ENCODE assay signal across 27 cellular contexts in genomic region chr11:12464303-12464702, GRCh38.
"Had no signal": no experiment of that assay in that cellular context is flagged by ENCODE, and none has a peak within 500 bp of the region (broad histone marks: within the 10 kb centered on the region; RNA-seq: fewer than 3 reads in every experiment).

No MANE protein-coding gene starts in this region.

- H3K9me3 ChIP-seq: suprapubic skin, testis, thoracic aorta, thyroid gland, transverse colon, upper lobe of right lung, uterus had no signal

- ATAC-seq: stimulated activated effector memory CD8-positive, alpha-beta T cell treated with anti-CD3 and anti-CD28 coated beads, Interleukin-12 subunit alpha, Interleukin-12 subunit beta, amount 100 ng/mL, for 72 hours; stimulated activated memory B cell treated with anti-CD40 and anti-IgM and Interleukin-4, amounts not matched to agents 10 μg/mL and 1 μg/mL and 100 μg/mL, for 72 hours; stimulated activated naive B cell treated with anti-CD40 and anti-IgM and Interleukin-4, amounts not matched to agents 10 μg/mL and 1 μg/mL and 100 μg/mL, for 72 hours; stimulated activated naive CD8-positive, alpha-beta T cell treated with anti-CD3 and anti-CD28 coated beads, Interleukin-15, amount 100 ng/mL, for 72 hours; stimulated activated naive CD8-positive, alpha-beta T cell treated with anti-CD3 and anti-CD28 coated beads, Interleukin-15, Interleukin-2, amounts not matched to agents 100 U/mL and 50 U/mL, for 24 hours; upper lobe of right lung had no signal

- FAIRE-seq: urothelium cell line had no signal

- H3K27ac ChIP-seq: stomach, suprapubic skin, testis, thoracic aorta, thyroid gland, tibial artery, tibial nerve, transverse colon, upper lobe of left lung, upper lobe of right lung, uterus, vagina had no signal

- H3K27me3 ChIP-seq: stomach, suprapubic skin, testis, thyroid gland, tibial artery, tibial nerve, transverse colon, upper lobe of left lung, upper lobe of right lung, uterus, vagina had no signal

- H3K4me3 ChIP-seq: stomach, suprapubic skin, testis, thoracic aorta, thyroid gland, tibial artery, tibial nerve, transverse colon, upper lobe of left lung, upper lobe of right lung, uterus, vagina had no signal

- DNase-seq: stimulated activated CD4-positive, alpha-beta T cell treated with anti-CD3 and anti-CD28 coated beads, Interleukin-2, amount 100 ng/mL, for 48 hours; stimulated activated CD4-positive, alpha-beta T cell treated with anti-CD3 and anti-CD28 coated beads, Interleukin-4, amount 100 ng/mL, for 1 hour; stimulated activated CD4-positive, alpha-beta T cell treated with anti-CD3 and anti-CD28 coated beads, Interleukin-4, amount 100 ng/mL, for 24 hours; stimulated activated CD4-positive, alpha-beta T cell treated with anti-CD3 and anti-CD28 coated beads, Interleukin-4, amount 100 ng/mL, for 4 hours; stimulated activated CD8-positive, alpha-beta memory T cell treated with anti-CD3 and anti-CD28 coated beads, Interleukin-4, amount 100 ng/mL, for 48 hours; stimulated activated naive B cell treated with anti-CD40 and anti-IgM and Interleukin-4, amounts not matched to agents 10 μg/mL and 1 μg/mL and 100 μg/mL, for 72 hours; stimulated activated naive CD4-positive, alpha-beta T cell; stimulated activated naive CD4-positive, alpha-beta T cell treated with Interleukin-2 at 50 U/mL for 16 hours; stimulated activated naive CD8-positive, alpha-beta T cell treated with anti-CD3 and anti-CD28 coated beads, Interleukin-15, amount 100 ng/mL, for 72 hours; stimulated activated naive CD8-positive, alpha-beta T cell treated with anti-CD3 and anti-CD28 coated beads, Interleukin-15, Interleukin-2, amounts not matched to agents 100 U/mL and 50 U/mL, for 24 hours; stomach; substantia nigra; testis; thyroid gland; tibial artery; transverse colon; trophoblast cell; upper lobe of left lung; upper lobe of right lung; uterus had no signal

- H3K4me1 ChIP-seq: testis, upper lobe of right lung, uterus had no signal

- H3K36me3 ChIP-seq: stomach, suprapubic skin, thoracic aorta, thyroid gland, tibial artery, transverse colon, upper lobe of left lung, upper lobe of right lung, uterus, vagina had no signal
